In the genomic region with DNA sequence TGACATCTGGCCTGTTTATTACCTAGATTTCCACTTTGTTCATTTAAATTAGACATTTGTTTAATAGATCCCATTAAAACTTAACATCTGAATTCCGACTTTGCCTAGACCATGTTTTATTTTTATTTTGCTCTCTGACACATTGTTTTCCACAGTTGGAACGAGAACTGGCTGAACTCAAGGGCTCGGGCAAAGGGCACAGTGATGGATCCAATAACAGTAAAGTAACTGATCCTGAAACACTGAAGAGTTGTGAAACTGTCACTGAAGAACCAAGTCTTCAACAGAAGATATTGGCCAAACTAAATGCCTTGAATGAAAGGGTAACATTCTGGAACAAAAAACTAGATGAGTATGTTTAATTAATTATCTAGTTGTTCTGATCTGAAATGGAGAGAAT, we compare ENCODE assay signal across 32 cellular contexts. TPM values are rescaled to one million over a fixed set of nuclear protein-coding genes. Genes with fewer than 3 reads are reported as not detected.
"Had no signal": no experiment of that assay in that cellular context is flagged by ENCODE, and none has a peak within 500 bp of the region (broad histone marks: within the 10 kb centered on the region; RNA-seq: fewer than 3 reads in every experiment).

No MANE protein-coding gene starts in this region.

- DNase-seq: heart right ventricle; islet precursor cell; left lung; naive B cell; natural killer cell; nephron progenitor cell; occipital lobe; psoas muscle; right lobe of liver; stimulated activated CD4-positive, alpha-beta T cell treated with anti-CD3 and anti-CD28 coated beads, Interleukin-1b, Interleukin-23, amount 100 ng/mL, for 48 hours; stimulated activated CD4-positive, alpha-beta T cell treated with anti-CD3 and anti-CD28 coated beads, Interleukin-2, amount 100 ng/mL, for 48 hours; stimulated activated CD4-positive, alpha-beta T cell treated with anti-CD3 and anti-CD28 coated beads, Interleukin-4, amount 100 ng/mL, for 4 hours; stimulated activated CD8-positive, alpha-beta memory T cell treated with anti-CD3 and anti-CD28 coated beads, Interleukin-4, amount 100 ng/mL, for 48 hours; stimulated activated naive CD4-positive, alpha-beta T cell treated with Interleukin-2 at 50 U/mL for 16 hours; stimulated activated naive CD8-positive, alpha-beta T cell treated with anti-CD3 and anti-CD28 coated beads, Interleukin-15, amount 100 ng/mL, for 72 hours; testis; thyroid gland; transverse colon; upper lobe of left lung had no signal

- H3K9me3 ChIP-seq: left lung, neutrophil, testis, thyroid gland, upper lobe of left lung had no signal

- H3K9ac ChIP-seq: neural progenitor cell, parathyroid adenoma had no signal

- H3K4me1 ChIP-seq: neural progenitor cell, parathyroid adenoma, psoas muscle, right lobe of liver, testis, transverse colon, upper lobe of left lung had no signal

- H3K79me2 ChIP-seq: hepatocyte, parathyroid adenoma had no signal

- ATAC-seq: heart right ventricle; left lung; natural killer cell; psoas muscle; stimulated activated memory B cell treated with anti-CD40 and anti-IgM and Interleukin-4, amounts not matched to agents 10 μg/mL and 1 μg/mL and 100 μg/mL, for 72 hours; stimulated activated naive CD8-positive, alpha-beta T cell treated with anti-CD3 and anti-CD28 coated beads, Interleukin-15, amount 100 ng/mL, for 72 hours had no signal

- H3K27ac ChIP-seq: heart right ventricle, hepatocyte, left lung, neural progenitor cell, neutrophil, parathyroid adenoma, psoas muscle, right lobe of liver, testis, thyroid gland, transverse colon, upper lobe of left lung had no signal

- H3K27me3 ChIP-seq: heart right ventricle, hepatocyte, left lung, neural progenitor cell, right lobe of liver, testis, thyroid gland, transverse colon, upper lobe of left lung had no signal

- H3K4me3 ChIP-seq: heart right ventricle, hepatocyte, left lung, lung, neural progenitor cell, psoas muscle, right lobe of liver, smooth muscle cell, testis, thyroid gland, transverse colon, upper lobe of left lung had no signal

- H3K4me2 ChIP-seq: hepatocyte, neural progenitor cell, smooth muscle cell had no signal

- H3K36me3 ChIP-seq: heart right ventricle, left lung, neural progenitor cell, neutrophil, right lobe of liver, thyroid gland, transverse colon, upper lobe of left lung had no signal

- H2AFZ ChIP-seq: hepatocyte, neural progenitor cell, parathyroid adenoma had no signal

RNA-seq across cellular contexts. Expression of a gene that starts 39.7 kb away (rescaled TPM):
- total RNA-seq: kidney epithelial cell, lower leg skin, mononuclear cell, natural killer cell, osteocyte, posterior vena cava, skeletal muscle tissue, smooth muscle cell, transverse colon had no signal
- polyA plus RNA-seq: smooth muscle cell had no signal
